ENCODE assay signal across 8 cellular contexts in genomic region chr13:33509642-33510229, GRCh38.
DNase-seq lines count a peak whose midpoint lies in the region; ATAC-seq and TF ChIP-seq lines count a peak whose summit lies in the region.

No MANE protein-coding gene starts in this region.

- no peak for ATAC-seq in HG02885 (IDR thresholded peaks at IDR 0.05; ENCODE audit: poor library complexity, unreplicated experiment)
- no peak for ATAC-seq in GM18868 (IDR thresholded peaks at IDR 0.05; ENCODE audit: unreplicated experiment)

- H3K27me3 ChIP-seq in layer of hippocampus (ENCODE audit: control insufficient read depth, insufficient read depth, low read length): no peaks in the 10 kb centered on the region
- H3K27me3 ChIP-seq in spleen (replicated peaks in 1 of 7): no peaks in the 10 kb centered on the region

- peak in 1 of 11 experiments; percentile 22 for TF ChIP-seq CTCF in spleen (IDR thresholded peaks at IDR 0.05 in 8 of 11, conservative IDR thresholded peaks at IDR 0.05 in 3 of 11)

- 34 to 55% (median 38%) methylated on average over 5 of the region's 5 CpGs for WGBS in spleen, 5 donors

- DNase-seq in KBM-7: peak; percentile 63
- peak; percentile 68 for DNase-seq in spleen
- DNase-seq in SHP77 treated with DMSO at 0.1 percent for 48 hours (lab: John Stamatoyannopoulos, UW): no peak
- DNase-seq in GDM1 (lab: John Stamatoyannopoulos, UW): no peak

- H3K36me3 ChIP-seq in spleen: no peaks in the 10 kb centered on the region

- peaks cover 0 to 13% (median 0%) of the 10 kb centered on the region in 6 donors for H3K4me1 ChIP-seq in spleen

- H3K9me3 ChIP-seq in spleen: no peaks in the 10 kb centered on the region

- H3K27ac ChIP-seq in cingulate gyrus (ENCODE audit: low read depth, low read length) (peak overlapping the region; percentile 72), layer of hippocampus (ENCODE audit: low read depth, low read length) (peak overlapping the region; percentile 55), spleen (peak overlapping the region; percentile 30 to 89 (median 80))

- peak in 1 of 3 donors; percentile 11 for TF ChIP-seq POLR2A in spleen (IDR thresholded peaks at IDR 0.05)

- H3K4me3 ChIP-seq in spleen: no peak overlapping the region

- intact Hi-C loops in spleen (cut with DNase I; ENCODE audit: low total_unique reads): no loop called here

- in situ Hi-C loops in KBM-7 (cut with MboI; ENCODE audit: low pct_unique_long_range_greater_than_20kb, low sequenced_read_pairs): no loop called here

Comparison
In these comparisons a context has a peak if more than half of its experiments do, and no peak if none do; other contexts are left out.
1. DNase-seq: peak in KBM-7 (single experiment) and spleen (single experiment); none in SHP77 treated with DMSO at 0.1 percent for 48 hours (single experiment) and GDM1 (single experiment).
2. Peak in every context shown above with its lines, with median percentiles within 50 percentile points of each other: H3K27ac ChIP-seq.